ENCODE assay signal across 23 cellular contexts in the genomic region with DNA sequence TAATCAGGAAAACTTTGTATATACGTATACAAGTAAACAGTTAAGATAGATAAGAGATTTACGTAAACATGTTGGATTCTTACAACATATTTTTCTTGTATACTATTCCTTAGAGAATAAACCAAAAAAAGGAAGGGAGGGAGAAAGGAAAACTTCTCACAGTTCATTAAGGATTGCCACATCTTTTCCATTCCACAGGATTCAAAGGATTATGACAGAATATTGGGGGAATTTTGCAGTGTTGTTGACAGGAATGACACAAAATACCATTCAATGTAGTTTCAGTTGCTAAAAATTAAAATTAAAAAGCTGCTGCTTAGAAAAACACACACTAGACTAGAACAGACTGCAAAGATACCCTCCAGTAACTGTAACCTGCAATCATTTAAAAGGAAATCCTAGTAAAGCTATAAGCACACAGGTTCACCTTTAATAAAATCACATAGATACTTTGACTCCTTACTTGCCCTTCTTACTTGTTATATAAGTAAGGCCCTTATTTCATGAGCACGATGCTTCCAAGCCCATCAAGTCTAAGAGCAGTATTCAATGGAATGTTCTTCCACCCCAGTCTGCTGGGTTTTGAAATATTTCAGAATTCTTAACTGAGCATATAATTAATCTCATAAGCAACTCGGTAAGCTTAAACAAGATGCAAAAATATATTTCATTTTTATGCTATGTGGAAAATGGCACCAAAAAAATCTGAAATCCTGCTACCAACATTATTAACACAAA.
DNase-seq lines count a peak whose midpoint lies in the region; ATAC-seq and TF ChIP-seq lines count a peak whose summit lies in the region.
"Had no signal": no experiment of that assay in that cellular context is flagged by ENCODE, and none has a peak within 500 bp of the region (broad histone marks: within the 10 kb centered on the region; RNA-seq: fewer than 3 reads in every experiment).

No MANE protein-coding gene starts in this region.

- H3K27me3 ChIP-seq in Panc1 (ENCODE audit: control insufficient read depth, insufficient read depth, low read length): no peaks in the 10 kb centered on the region
- H3K27me3 ChIP-seq in gastrocnemius medialis: no peaks in the 10 kb centered on the region
- no peaks in the 10 kb centered on the region for H3K27me3 ChIP-seq in A673 (replicated peaks; ENCODE audit: insufficient read depth, low read depth, low read length, poor library complexity)
- H3K27me3 ChIP-seq: sigmoid colon, suprapubic skin had no signal

- H3K4me1 ChIP-seq in Panc1 (ENCODE audit: control insufficient read depth, insufficient read depth, low read length) (peaks cover 67% of the 10 kb centered on the region), gastrocnemius medialis (peaks cover 12 to 13% of the 10 kb centered on the region in 2 donors), A673 (ENCODE audit: insufficient read depth, low read length, poor library complexity, severe bottlenecking) (peaks cover 33% of the 10 kb centered on the region)
- H3K4me1 ChIP-seq: parathyroid adenoma had no signal

- BruUV-seq in Panc1 (replicated peaks; lab: Mats Ljungman, UMichigan) (no TSS peak), A673 (replicated peaks; lab: Mats Ljungman, UMichigan) (no TSS peak)

- TF ChIP-seq CTCF in Panc1 (IDR thresholded peaks at IDR 0.05): no peak
- TF ChIP-seq CTCF in fibroblast of the aortic adventitia (IDR thresholded peaks at IDR 0.05; ENCODE audit: insufficient read depth, low read length): no peak
- TF ChIP-seq CTCF in gastrocnemius medialis (IDR thresholded peaks at IDR 0.05 in 4 of 5, conservative IDR thresholded peaks at IDR 0.05 in 1 of 5): no peak
- TF ChIP-seq CTCF in coronary artery (IDR thresholded peaks at IDR 0.05): no peak
- TF ChIP-seq CTCF in A673 (conservative IDR thresholded peaks at IDR 0.05; ENCODE audit: low read depth, low read length): no peak

- POLR2A ChIA-PET in Panc1 (lab: Charles Lee) (no interaction called here), A673 (lab: Charles Lee; ENCODE audit: low non-redundant PET) (no interaction called here)

- H3K36me3 ChIP-seq in Panc1 (ENCODE audit: control insufficient read depth, insufficient read depth, low read length) (no peaks in the 10 kb centered on the region), gastrocnemius medialis (no peaks in the 10 kb centered on the region), A673 (ENCODE audit: insufficient read depth, low read length, poor library complexity, severe bottlenecking) (no peaks in the 10 kb centered on the region)
- H3K36me3 ChIP-seq: sigmoid colon, suprapubic skin had no signal

- ATAC-seq in Panc1 (no peak), gastrocnemius medialis (peak; percentile 60 to 65), HG02763 (IDR thresholded peaks at IDR 0.05; ENCODE audit: unreplicated experiment) (no peak)
- ATAC-seq: activated T-cell treated with anti-CD3 and anti-CD28 coated beads, Interleukin-2, amount 50 U/mL, for 72 hours; GM12878; natural killer cell treated with Interleukin-12 subunit alpha and Interleukin-12 subunit beta and Interleukin-15 and Interleukin-18, amount 100 ng/mL, for 72 hours; T-helper 17 cell had no signal

- H3K4me3 ChIP-seq in Panc1 (ENCODE audit: low read depth in 2 of 2, low read length in 2 of 2) (no peak overlapping the region), fibroblast of the aortic adventitia (ENCODE audit: low read depth, low read length) (no peak overlapping the region), gastrocnemius medialis (no peak overlapping the region), coronary artery (no peak overlapping the region), A673 (ENCODE audit: low read depth, low read length, poor library complexity, severe bottlenecking) (no peak overlapping the region)
- H3K4me3 ChIP-seq: GM12878, sigmoid colon, suprapubic skin had no signal

- CTCF ChIA-PET in Panc1 (lab: Charles Lee) (no interaction called here), A673 (lab: Charles Lee) (no interaction called here)

- TF ChIP-seq POLR2A in gastrocnemius medialis (IDR thresholded peaks at IDR 0.05): no peak

- peak; percentile 39 for DNase-seq in EH (ENCODE audit: low read depth)
- DNase-seq in Panc1 (ENCODE audit: low read depth, low spot score): no peak
- peak; percentile 57 for DNase-seq in fibroblast of the aortic adventitia (ENCODE audit: low read depth)
- DNase-seq in gastrocnemius medialis: no peak
- DNase-seq in coronary artery (ENCODE audit: low spot score): no peak
- DNase-seq in A673 (ENCODE audit: low spot score): no peak
- DNase-seq: activated CD4-positive, alpha-beta T cell treated with anti-CD3 and anti-CD28 coated beads, Interleukin-2, amount 10 ng/mL, durations not matched to agents 24 days and 14 days; activated naive CD4-positive, alpha-beta T cell treated with anti-CD3 and anti-CD28 coated beads for 36 hours; activated T-cell treated with anti-CD3 and anti-CD28 coated beads, Interleukin-2, amount 50 U/mL, for 72 hours; anterior cingulate cortex; CD8-positive, alpha-beta memory T cell; central memory CD4-positive, alpha-beta T cell; DMS53; glutamatergic neuron; NCI-H1105 treated with DMSO at 0.1 percent for 48 hours; NCI-H2081; sigmoid colon; T-helper 17 cell had no signal

- H3K27ac ChIP-seq in Panc1 (ENCODE audit: low read length) (peak overlapping the region; percentile 94), gastrocnemius medialis (peak overlapping the region in 2 of 4 donors; percentile 40 to 53), coronary artery (peak overlapping the region in 1 of 2 donors; percentile 59), A673 (ENCODE audit: low read depth, low read length, poor library complexity, severe bottlenecking) (no peak overlapping the region)
- H3K27ac ChIP-seq: parathyroid adenoma had no signal

- no peaks in the 10 kb centered on the region for H3K9me3 ChIP-seq in Panc1 (ENCODE audit: control insufficient read depth, insufficient read depth, low read depth, low read length)
- no peaks in the 10 kb centered on the region for H3K9me3 ChIP-seq in gastrocnemius medialis
- no peaks in the 10 kb centered on the region for H3K9me3 ChIP-seq in A673 (ENCODE audit: low read depth, low read length, poor library complexity, severe bottlenecking)
- H3K9me3 ChIP-seq: sigmoid colon, suprapubic skin had no signal

- in situ Hi-C loops in Panc1 (cut with HindIII; ENCODE audit: low pct_unique_long_range_greater_than_20kb, low sequenced_read_pairs) (no loop called here), gastrocnemius medialis (cut with MboI; ENCODE audit: low sequenced_read_pairs in 4 of 4) (no loop called here)

- intact Hi-C loops in Panc1 (cut with micrococcal nuclease; ENCODE audit: unreplicated experiment): loop anchor here (10.0 kb wide), 1 partner anchor 130 kb away; the partner anchor contains the start of gene EPB41L2
- intact Hi-C loops in gastrocnemius medialis (cut with DNase I; ENCODE audit: low total_unique reads): no loop called here
- intact Hi-C loops in A673 (cut with micrococcal nuclease; ENCODE audit: unreplicated experiment): no loop called here

Comparison
In these comparisons a context has a peak if more than half of its experiments do, and no peak if none do; other contexts are left out.
1. DNase-seq: peak in EH (single experiment) and fibroblast of the aortic adventitia (single experiment); none in Panc1 (single experiment), gastrocnemius medialis (0 of 2), coronary artery (single experiment) and A673 (single experiment).
2. ATAC-seq: peak in gastrocnemius medialis (2 of 2); none in Panc1 (single experiment) and HG02763 (single experiment).